In genomic region chr4:100083289-100083688, GRCh38 we compare ENCODE assay signal across 16 cellular contexts.
DNase-seq lines count a peak whose midpoint lies in the region; ATAC-seq lines count a peak whose summit lies in the region.
"Had no signal": no experiment of that assay in that cellular context is flagged by ENCODE, and none has a peak within 500 bp of the region (broad histone marks: within the 10 kb centered on the region; RNA-seq: fewer than 3 reads in every experiment).

No MANE protein-coding gene starts in this region.

- peak overlapping the region; percentile 89 for H3K27ac Mint-ChIP-seq in activated naive CD4-positive, alpha-beta T cell treated with anti-CD3 and anti-CD28 coated beads for 36 hours
- H3K27ac Mint-ChIP-seq in activated naive CD8-positive, alpha-beta T cell treated with anti-CD3 and anti-CD28 coated beads, Interleukin-2, amount 50 U/mL, for 24 hours: no peak overlapping the region
- H3K27ac Mint-ChIP-seq: CD4-positive, alpha-beta T cell; T-helper 2 cell treated with Interferon-gamma antibody and Interleukin-4, amounts not matched to agents 5 μg/mL and 100 μg/mL, for 36 hours had no signal

- CTCF ChIA-PET in activated naive CD4-positive, alpha-beta T cell treated with anti-CD3 and anti-CD28 coated beads for 36 hours (lab: Charles Lee): interaction anchor here (0.6 to 4.3 kb wide), 5 partner anchors 9 to 105 kb away, joined by 3 to 39 read pairs (median 15); no protein-coding TSS in a partner anchor

- no peak overlapping the region for H3K4me3 Mint-ChIP-seq in activated naive CD4-positive, alpha-beta T cell treated with anti-CD3 and anti-CD28 coated beads for 36 hours
- H3K4me3 Mint-ChIP-seq in activated naive CD8-positive, alpha-beta T cell treated with anti-CD3 and anti-CD28 coated beads, Interleukin-2, amount 50 U/mL, for 24 hours: no peak overlapping the region
- H3K4me3 Mint-ChIP-seq: CD4-positive, alpha-beta T cell; T-helper 2 cell treated with Interferon-gamma antibody and Interleukin-4, amounts not matched to agents 5 μg/mL and 100 μg/mL, for 36 hours had no signal

- H3K9me3 Mint-ChIP-seq in activated naive CD4-positive, alpha-beta T cell treated with anti-CD3 and anti-CD28 coated beads for 36 hours: no peaks in the 10 kb centered on the region
- H3K9me3 Mint-ChIP-seq in activated naive CD8-positive, alpha-beta T cell treated with anti-CD3 and anti-CD28 coated beads, Interleukin-2, amount 50 U/mL, for 24 hours: no peaks in the 10 kb centered on the region
- H3K9me3 Mint-ChIP-seq: CD4-positive, alpha-beta T cell had no signal

- intact Hi-C loops in activated naive CD4-positive, alpha-beta T cell treated with anti-CD3 and anti-CD28 coated beads for 36 hours (cut with micrococcal nuclease): loop anchor here (1.0 to 5.0 kb wide), 14 partner anchors 10 to 1420 kb away; partner anchors contain the start of genes DAPP1 and TRMT10A

- H3K27me3 Mint-ChIP-seq in activated naive CD4-positive, alpha-beta T cell treated with anti-CD3 and anti-CD28 coated beads for 36 hours (ENCODE audit: low read depth): peaks cover 2% of the 10 kb centered on the region
- H3K27me3 Mint-ChIP-seq in activated naive CD8-positive, alpha-beta T cell treated with anti-CD3 and anti-CD28 coated beads, Interleukin-2, amount 50 U/mL, for 24 hours: no peaks in the 10 kb centered on the region
- H3K27me3 Mint-ChIP-seq: CD4-positive, alpha-beta T cell had no signal

- ATAC-seq in GM21529 (IDR thresholded peaks at IDR 0.05; ENCODE audit: unreplicated experiment): peak; percentile 47
- peak; percentile 46 for ATAC-seq in HG03159 (IDR thresholded peaks at IDR 0.05; ENCODE audit: unreplicated experiment)
- peak; percentile 14 for ATAC-seq in activated naive CD8-positive, alpha-beta T cell treated with anti-CD3 and anti-CD28 coated beads, Interleukin-2, amount 50 U/mL, for 24 hours
- ATAC-seq in GM18867 (IDR thresholded peaks at IDR 0.05; ENCODE audit: unreplicated experiment): no peak
- ATAC-seq in GM19324 (IDR thresholded peaks at IDR 0.05; ENCODE audit: low FRiP score, unreplicated experiment): no peak

- peaks cover 73% of the 10 kb centered on the region for H3K4me1 Mint-ChIP-seq in activated naive CD4-positive, alpha-beta T cell treated with anti-CD3 and anti-CD28 coated beads for 36 hours (ENCODE audit: low read depth)
- peaks cover 34% of the 10 kb centered on the region for H3K4me1 Mint-ChIP-seq in activated naive CD8-positive, alpha-beta T cell treated with anti-CD3 and anti-CD28 coated beads, Interleukin-2, amount 50 U/mL, for 24 hours

- no peak for DNase-seq in activated naive CD4-positive, alpha-beta T cell treated with anti-CD3 and anti-CD28 coated beads for 36 hours
- DNase-seq in activated naive CD4-positive, alpha-beta T cell treated with Interleukin-2 at 50 U/mL for 16 hours: no peak
- no peak for DNase-seq in activated naive CD8-positive, alpha-beta T cell treated with anti-CD3 and anti-CD28 coated beads, Interleukin-2, amount 50 U/mL, for 24 hours
- DNase-seq in SHP77 (lab: John Stamatoyannopoulos, UW): no peak
- DNase-seq: activated CD4-positive, alpha-beta T cell treated with anti-CD3 and anti-CD28 coated beads for 1 hour; CD4-positive, alpha-beta T cell; DMS79 treated with DMSO at 0.1 percent for 48 hours; foreskin fibroblast; NCI-H2029 treated with DMSO at 0.1 percent for 48 hours; NCI-H524 treated with DMSO at 0.1 percent for 48 hours; OCI-M1 had no signal

- H3K36me3 Mint-ChIP-seq in activated naive CD4-positive, alpha-beta T cell treated with anti-CD3 and anti-CD28 coated beads for 36 hours (ENCODE audit: low read depth): peaks cover 2% of the 10 kb centered on the region
- H3K36me3 Mint-ChIP-seq in activated naive CD8-positive, alpha-beta T cell treated with anti-CD3 and anti-CD28 coated beads, Interleukin-2, amount 50 U/mL, for 24 hours (ENCODE audit: low read depth): no peaks in the 10 kb centered on the region

Comparison
In these comparisons a context has a peak if more than half of its experiments do, and no peak if none do; other contexts are left out.
1. ATAC-seq: peak in GM21529 (single experiment), HG03159 (single experiment) and activated naive CD8-positive, alpha-beta T cell treated with anti-CD3 and anti-CD28 coated beads, Interleukin-2, amount 50 U/mL, for 24 hours (single experiment); none in GM18867 (single experiment) and GM19324 (single experiment).